In genomic region chr21:44443291-44443890, GRCh38 we compare ENCODE assay signal across 21 cellular contexts. TPM values are rescaled to one million over a fixed set of nuclear protein-coding genes. Genes with fewer than 3 reads are reported as not detected.
"Had no signal": no experiment of that assay in that cellular context is flagged by ENCODE, and none has a peak within 500 bp of the region (broad histone marks: within the 10 kb centered on the region; RNA-seq: fewer than 3 reads in every experiment).

No MANE protein-coding gene starts in this region.

- H3K9me3 Mint-ChIP-seq: activated naive CD8-positive, alpha-beta T cell treated with anti-CD3 and anti-CD28 coated beads, Interleukin-2, amount 10 ng/mL, durations not matched to agents 7 days and 5 days; activated T-cell treated with anti-CD3 and anti-CD28 coated beads, Interleukin-2, amount 50 U/mL, for 4 hours; activated T-helper 2 cell treated with anti-CD3 and anti-CD28 coated beads, Interferon-gamma antibody, Interleukin-2, Interleukin-4, amounts not matched to agents 10 μg/mL and 5 μg/mL and 100 μg/mL, durations not matched to agents 14 hours and 24 hours and 36 hours; endodermal cell; nephron; type B pancreatic cell had no signal

- H3K4me1 Mint-ChIP-seq: activated naive CD8-positive, alpha-beta T cell treated with anti-CD3 and anti-CD28 coated beads, Interleukin-2, amount 10 ng/mL, durations not matched to agents 7 days and 5 days; endodermal cell had no signal

- H3K36me3 ChIP-seq: esophagus squamous epithelium, gastrocnemius medialis, pancreas had no signal

- H3K27me3 ChIP-seq: pancreas, testis had no signal

- H3K4me3 Mint-ChIP-seq: activated naive CD8-positive, alpha-beta T cell treated with anti-CD3 and anti-CD28 coated beads, Interleukin-2, amount 10 ng/mL, durations not matched to agents 7 days and 5 days; activated T-cell treated with anti-CD3 and anti-CD28 coated beads, Interleukin-2, amount 50 U/mL, for 4 hours; endodermal cell; nephron; type B pancreatic cell had no signal

- H3K27ac Mint-ChIP-seq: activated naive CD8-positive, alpha-beta T cell treated with anti-CD3 and anti-CD28 coated beads, Interleukin-2, amount 10 ng/mL, durations not matched to agents 7 days and 5 days; activated T-helper 2 cell treated with anti-CD3 and anti-CD28 coated beads, Interferon-gamma antibody, Interleukin-2, Interleukin-4, amounts not matched to agents 10 μg/mL and 5 μg/mL and 100 μg/mL, durations not matched to agents 14 hours and 24 hours and 36 hours; endodermal cell; nephron; type B pancreatic cell had no signal

- H3K27me3 Mint-ChIP-seq: type B pancreatic cell had no signal

- H3K36me3 Mint-ChIP-seq: type B pancreatic cell had no signal

- H3K27ac ChIP-seq: esophagus squamous epithelium, gastrocnemius medialis, pancreas, testis had no signal

- ATAC-seq: activated T-cell treated with anti-CD3 and anti-CD28 coated beads, Interleukin-2, amount 50 U/mL, for 4 hours; gastrocnemius medialis; left cardiac atrium; pancreas had no signal

- H3K4me3 ChIP-seq: esophagus squamous epithelium, gastrocnemius medialis, pancreas, testis had no signal

- H3K9me3 ChIP-seq: esophagus squamous epithelium, gastrocnemius medialis, pancreas, testis had no signal

- H3K4me1 ChIP-seq: gastrocnemius medialis, pancreas, testis had no signal

- DNase-seq: activated CD4-positive, CD25-positive, alpha-beta regulatory T cell treated with anti-CD3 and anti-CD28 coated beads, Interleukin-2, amount 50 U/mL, for 72 hours; activated CD8-positive, alpha-beta memory T cell treated with anti-CD3 and anti-CD28 coated beads, Interleukin-2, amount 50 U/mL, for 48 hours; activated naive CD4-positive, alpha-beta T cell; activated naive CD8-positive, alpha-beta T cell treated with anti-CD3 and anti-CD28 coated beads, Interleukin-2, amount 10 ng/mL, durations not matched to agents 7 days and 5 days; activated T-cell treated with anti-CD3 and anti-CD28 coated beads, Interleukin-2, amount 50 U/mL, for 4 hours; amniotic stem cell; cerebellar nuclear complex; cortex of kidney; endodermal cell; esophagus squamous epithelium; gastrocnemius medialis; mesenchymal stem cell; stimulated activated CD4-positive, alpha-beta T cell treated with anti-CD3 and anti-CD28 coated beads, Interleukin-4, amount 100 ng/mL, for 1 hour; stimulated activated naive CD4-positive, alpha-beta T cell; testis had no signal

RNA-seq across cellular contexts. Expression of gene LRRC3, which starts 11.9 kb away (rescaled TPM):
- total RNA-seq: myocyte had no signal
